ENCODE assay signal across 8 cellular contexts in genomic region chr19:47231215-47232054, GRCh38. TPM values are rescaled to one million over a fixed set of nuclear protein-coding genes. Genes with fewer than 3 reads are reported as not detected.
A peak's percentile ranks its signal among the peaks of the same experiment; 100 is the strongest.
DNase-seq lines count a peak whose midpoint lies in the region; ATAC-seq and TF ChIP-seq lines count a peak whose summit lies in the region.

No MANE protein-coding gene starts in this region.

- H3K27ac Mint-ChIP-seq in Calu3 (ENCODE audit: unreplicated experiment): peak overlapping the region; percentile 69

- DNase-seq in Calu3 (peak; percentile 95), NCI-H2171 treated with DMSO at 0.1 percent for 48 hours (lab: John Stamatoyannopoulos, UW) (peak; percentile 30), colonic mucosa (peak; percentile 93), left colon (peak; percentile 93 to 94), NCI-H187 treated with DMSO at 0.1 percent for 48 hours (lab: John Stamatoyannopoulos, UW) (no peak)
- peak; percentile 91 to 93 for DNase-seq in activated CD4-positive, alpha-beta T cell treated with anti-CD3 and anti-CD28 coated beads for 4 hours
- DNase-seq in stimulated activated CD4-positive, alpha-beta T cell treated with anti-CD3 and anti-CD28 coated beads, Interleukin-1b, Interleukin-23, amount 100 ng/mL, for 4 hours (ENCODE audit: low read depth in 2 of 2): peak; percentile 89 to 93

- ATAC-seq in GM21723 (IDR thresholded peaks at IDR 0.05; ENCODE audit: unreplicated experiment) (peak; percentile 18), left colon (peak; percentile 57)

- intact Hi-C loops in Calu3 (cut with micrococcal nuclease; ENCODE audit: unreplicated experiment) (no loop called here), colonic mucosa (cut with DNase I) (no loop called here), left colon (cut with DNase I, micrococcal nuclease) (no loop called here)

- H3K27ac ChIP-seq in colonic mucosa: peak overlapping the region; percentile 88

- H3K4me3 ChIP-seq in colonic mucosa: peak overlapping the region; percentile 95

- no peaks in the 10 kb centered on the region for H3K27me3 ChIP-seq in colonic mucosa

- H3K36me3 Mint-ChIP-seq in Calu3 (ENCODE audit: insufficient read depth, unreplicated experiment): peaks cover 22% of the 10 kb centered on the region

- H3K4me1 Mint-ChIP-seq in Calu3 (ENCODE audit: low read depth, unreplicated experiment): peaks cover 19% of the 10 kb centered on the region

- no peaks in the 10 kb centered on the region for H3K9me3 ChIP-seq in colonic mucosa

- no TSS peak for BruUV-seq in Calu3 (replicated peaks; lab: Mats Ljungman, UMichigan)

- no peak overlapping the region for H3K4me3 Mint-ChIP-seq in Calu3 (ENCODE audit: low read depth, unreplicated experiment)

- CTCF ChIA-PET in Calu3 (lab: Charles Lee): interaction anchor here (0.8 to 2.2 kb wide), 5 partner anchors 9 to 119 kb away, joined by 3 to 17 read pairs (median 7); partner anchors contain the start of gene ZC3H4

- no peak for TF ChIP-seq CTCF in Calu3 (IDR thresholded peaks at IDR 0.05; ENCODE audit: unreplicated experiment)
- no peak for TF ChIP-seq CTCF in colonic mucosa (IDR thresholded peaks at IDR 0.05)

- no peaks in the 10 kb centered on the region for H3K36me3 ChIP-seq in colonic mucosa

- peaks cover 11% of the 10 kb centered on the region for H3K27me3 Mint-ChIP-seq in Calu3 (ENCODE audit: unreplicated experiment)

- peak overlapping the region; percentile 86 to 100 for H3K9ac ChIP-seq in colonic mucosa (ENCODE audit: low read depth in 2 of 2, low read length in 2 of 2)

- peaks cover 10% of the 10 kb centered on the region for H3K4me1 ChIP-seq in colonic mucosa

- H3K9me3 Mint-ChIP-seq in Calu3 (ENCODE audit: low read depth, unreplicated experiment): no peaks in the 10 kb centered on the region

RNA-seq across cellular contexts. Expression of gene BBC3, which starts 0.4 kb away (rescaled TPM):
- 8.6 and 9.8 TPM in 2 replicates for total RNA-seq in Calu3 (2022)
- total RNA-seq in colonic mucosa: 10 to 100 TPM; 19.5 to 21.7 TPM
- 10 to 100 TPM; 18.9 to 32.9 TPM for total RNA-seq in left colon

RNA-seq across cellular contexts. Expression of gene CCDC9, which starts 24.9 kb away (rescaled TPM):
- 38.2 and 39.1 TPM in 2 replicates for total RNA-seq in Calu3 (2022)
- total RNA-seq in colonic mucosa: 10 to 100 TPM; 27.2 to 37.3 TPM
- total RNA-seq in left colon: 10 to 100 TPM; 28.0 to 36.7 TPM

RNA-seq across cellular contexts. Expression of gene INAFM1, which starts 43.2 kb away (rescaled TPM):
- total RNA-seq in Calu3 (2022): 12.9 and 13.9 TPM in 2 replicates
- total RNA-seq in colonic mucosa: 10 to 100 TPM; 12.8 to 19.6 TPM
- 10 to 100 TPM; 13.9 to 14.1 TPM for total RNA-seq in left colon
